ENCODE assay signal across 4 cellular contexts in genomic region chrX:141044246-141044645, GRCh38. TPM values are rescaled to one million over a fixed set of nuclear protein-coding genes. Genes with fewer than 3 reads are reported as not detected.
"Had no signal": no experiment of that assay in that cellular context is flagged by ENCODE, and none has a peak within 500 bp of the region (broad histone marks: within the 10 kb centered on the region; RNA-seq: fewer than 3 reads in every experiment).

No MANE protein-coding gene starts in this region.

RNA-seq across cellular contexts. Expression of gene SPANXB1, which starts 41.9 kb away (rescaled TPM):
- total RNA-seq: LHCN-M2, Peyer's patch, SJCRH30, SK-MEL-5 had no signal
